Comparison of ENCODE assay signal across 8 cellular contexts in genomic region chrX:52995135-52995973, GRCh38. TPM values are rescaled to one million over a fixed set of nuclear protein-coding genes. Genes with fewer than 3 reads are reported as not detected.
DNase-seq lines count a peak whose midpoint lies in the region; TF ChIP-seq lines count a peak whose summit lies in the region.

No MANE protein-coding gene starts in this region.

- H3K4me3 ChIP-seq in GM06990 (replicated peaks; ENCODE audit: low read depth, low read length) (peak overlapping the region; percentile 71), testis (peak overlapping the region; percentile 53 to 64)

- no peaks in the 10 kb centered on the region for H3K36me3 ChIP-seq in GM06990 (ENCODE audit: control insufficient read depth, insufficient read depth, low read length)
- H3K36me3 ChIP-seq in testis (ENCODE audit: low read depth, missing control alignments), result no peaks in the 10 kb centered on the region

- peak overlapping the region; percentile 97 for H3K27ac Mint-ChIP-seq in HFFc6
- H3K27ac Mint-ChIP-seq in activated naive CD4-positive, alpha-beta T cell treated with anti-CD3 and anti-CD28 coated beads, Interleukin-2, amount 50 U/mL, for 24 hours, result peak overlapping the region; percentile 100

- 0 to 1% methylated on average over 24 to 45 of the region's 45 CpGs for WGBS in testis, 2 donors

- H3K9me3 Mint-ChIP-seq in HFFc6, result no peaks in the 10 kb centered on the region
- H3K9me3 Mint-ChIP-seq in activated naive CD4-positive, alpha-beta T cell treated with anti-CD3 and anti-CD28 coated beads, Interleukin-2, amount 50 U/mL, for 24 hours, result no peaks in the 10 kb centered on the region

- H3K4me3 Mint-ChIP-seq in HFFc6, result peak overlapping the region; percentile 89
- peak overlapping the region; percentile 93 for H3K4me3 Mint-ChIP-seq in activated naive CD4-positive, alpha-beta T cell treated with anti-CD3 and anti-CD28 coated beads, Interleukin-2, amount 50 U/mL, for 24 hours

- H3K9me3 ChIP-seq in testis, result no peaks in the 10 kb centered on the region

- TF ChIP-seq CTCF in GM06990 (IDR thresholded peaks at IDR 0.05; ENCODE audit: insufficient read depth, low read length, poor library complexity, severe bottlenecking) (peak; percentile 66), HFFc6 (IDR thresholded peaks at IDR 0.05) (peak; percentile 77), testis (IDR thresholded peaks at IDR 0.05) (peak; percentile 64 to 84 (median 75))

- intact Hi-C loops in testis (cut with DNase I; ENCODE audit: low total_unique reads), result no loop called here

- H3K27me3 ChIP-seq in GM06990 (replicated peaks; ENCODE audit: control insufficient read depth, insufficient read depth, low read length) (0 out of 2 replicates have a peak, but pooled peaks cover 1% of the 10 kb centered on the region), testis (no peaks in the 10 kb centered on the region)

- H3K4me1 ChIP-seq in testis, result peaks cover 3% of the 10 kb centered on the region

- H3K36me3 Mint-ChIP-seq in HFFc6 (ENCODE audit: low read depth), result no peaks in the 10 kb centered on the region
- no peaks in the 10 kb centered on the region for H3K36me3 Mint-ChIP-seq in activated naive CD4-positive, alpha-beta T cell treated with anti-CD3 and anti-CD28 coated beads, Interleukin-2, amount 50 U/mL, for 24 hours

- H3K27me3 Mint-ChIP-seq in HFFc6 (ENCODE audit: insufficient read depth), result peaks cover 2% of the 10 kb centered on the region; the same call in 1 of the 2 replicates
- H3K27me3 Mint-ChIP-seq in activated naive CD4-positive, alpha-beta T cell treated with anti-CD3 and anti-CD28 coated beads, Interleukin-2, amount 50 U/mL, for 24 hours, result no peaks in the 10 kb centered on the region

- peak overlapping the region; percentile 87 to 88 for H3K27ac ChIP-seq in testis

- TF ChIP-seq POLR2A in testis (IDR thresholded peaks at IDR 0.05), result no peak

- H3K4me1 Mint-ChIP-seq in HFFc6 (ENCODE audit: low read depth), result peaks cover 29% of the 10 kb centered on the region
- peaks cover 23% of the 10 kb centered on the region for H3K4me1 Mint-ChIP-seq in activated naive CD4-positive, alpha-beta T cell treated with anti-CD3 and anti-CD28 coated beads, Interleukin-2, amount 50 U/mL, for 24 hours

- peak; percentile 94 for DNase-seq in GM06990 (ENCODE audit: extremely low read depth, insufficient read length)
- DNase-seq in HFFc6, result peak; percentile 94
- DNase-seq in NAMALWA (ENCODE audit: low spot score), result peak; percentile 94
- peak; percentile 96 for DNase-seq in SK-N-DZ (ENCODE audit: low spot score)
- DNase-seq in glomerular endothelial cell (ENCODE audit: extremely low read depth, low read depth, low spot score), result peak; percentile 74
- DNase-seq in occipital lobe (lab: John Stamatoyannopoulos, UW), result peak; percentile 90
- peak; percentile 94 for DNase-seq in testis

RNA-seq across cellular contexts. Expression of gene FAM156A, which starts 37.0 kb away (rescaled TPM):
- 10 to 100 TPM; 13.0 to 19.1 (median 16.6) TPM for total RNA-seq in HFFc6 (2021; fragmentation: NEBNext Ultra II Directional; extraction: Animal tissue kit (Norgen Biotek cat#: 25700))
- polyA plus RNA-seq in SK-N-DZ (2014; cell fraction: cytosol; rRNA removed), result 42.6 and 43.8 TPM in 2 replicates
- 85.7 and 109 TPM in 2 replicates for polyA plus RNA-seq in SK-N-DZ (2014; cell fraction: nucleus; rRNA removed)
- 7.2 and 19.9 TPM in 2 replicates for total RNA-seq in glomerular endothelial cell
- 18.4 TPM for total RNA-seq in occipital lobe
- 10 to 100 TPM; 62.0 to 64.5 TPM for total RNA-seq in testis
- 25.6 TPM for polyA plus RNA-seq in testis (ENCODE audit: insufficient read depth, low read depth, low replicate concordance)

RNA-seq across cellular contexts. Expression of gene GPR173, which starts 53.2 kb away (rescaled TPM):
- 1 to 10 TPM; 2.1 to 3.1 (median 2.8) TPM for total RNA-seq in HFFc6 (2021; fragmentation: NEBNext Ultra II Directional; extraction: Animal tissue kit (Norgen Biotek cat#: 25700))
- 18.7 and 20.1 TPM in 2 replicates for polyA plus RNA-seq in SK-N-DZ (2014; cell fraction: cytosol; rRNA removed)
- polyA plus RNA-seq in SK-N-DZ (2014; cell fraction: nucleus; rRNA removed), result 26.0 and 54.7 TPM in 2 replicates
- 2.4 and 5.5 TPM in 2 replicates for total RNA-seq in glomerular endothelial cell
- total RNA-seq in occipital lobe, result 27.0 TPM
- total RNA-seq in testis, result 1 to 10 TPM; 2.8 to 3.8 TPM
- 2.4 TPM for polyA plus RNA-seq in testis (ENCODE audit: insufficient read depth, low read depth, low replicate concordance)

Comparison
In these comparisons a context has a peak if more than half of its experiments do, and no peak if none do; other contexts are left out.
1. Peak in every context shown above with its lines: DNase-seq, H3K4me3 ChIP-seq and H3K27ac ChIP-seq.